ENCODE assay signal across 20 cellular contexts in the genomic region with DNA sequence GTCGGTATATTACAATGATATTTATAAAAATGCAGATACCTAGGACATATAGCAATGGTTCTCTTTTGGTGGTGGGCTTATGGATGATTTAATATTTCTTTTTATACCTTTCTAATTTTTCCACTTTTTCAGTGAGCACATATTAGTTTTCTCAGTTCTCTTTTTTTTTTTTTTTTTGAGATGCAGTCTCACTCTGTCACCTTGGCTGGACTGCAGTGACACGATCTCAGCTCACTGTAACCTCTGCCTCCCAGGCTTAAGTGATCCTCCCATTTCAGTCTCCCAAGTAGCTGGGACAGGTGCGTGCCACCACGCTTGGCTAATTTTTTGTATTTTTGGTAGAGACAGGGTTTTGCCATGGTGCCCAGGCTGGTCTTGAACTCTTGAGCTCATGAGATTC. TPM values are rescaled to one million over a fixed set of nuclear protein-coding genes. Genes with fewer than 3 reads are reported as not detected.
A peak's percentile ranks its signal among the peaks of the same experiment; 100 is the strongest.
DNase-seq lines count a peak whose midpoint lies in the region; ATAC-seq and TF ChIP-seq lines count a peak whose summit lies in the region.
"Had no signal": no experiment of that assay in that cellular context is flagged by ENCODE, and none has a peak within 500 bp of the region (broad histone marks: within the 10 kb centered on the region; RNA-seq: fewer than 3 reads in every experiment).

No MANE protein-coding gene starts in this region.

- intact Hi-C loops in heart right ventricle (cut with DNase I) (no loop called here), left cardiac atrium (cut with DNase I) (no loop called here), activated B cell treated with CpG ODN at 0.5 μM for 24 hours (cut with micrococcal nuclease) (no loop called here), upper lobe of right lung (cut with DNase I) (no loop called here)

- no peak overlapping the region for H4K8ac ChIP-seq in mesenchymal stem cell (ENCODE audit: low read length)

- H3K9ac ChIP-seq in mesenchymal stem cell (ENCODE audit: low read length) = peak overlapping the region; percentile 49

- H2AFZ ChIP-seq in mesenchymal stem cell (ENCODE audit: low read depth, low read length) = no peak overlapping the region

- no peaks in the 10 kb centered on the region for H3K9me3 Mint-ChIP-seq in activated B cell treated with CpG ODN at 0.5 μM for 24 hours
- peaks cover 2% of the 10 kb centered on the region for H3K9me3 Mint-ChIP-seq in type B pancreatic cell
- H3K9me3 Mint-ChIP-seq: mesothelial cell of epicardium had no signal

- no peaks in the 10 kb centered on the region for H3K79me1 ChIP-seq in mesenchymal stem cell (replicated peaks; ENCODE audit: low read length, poor library complexity, severe bottlenecking)

- CTCF ChIA-PET in activated B cell treated with CpG ODN at 0.5 μM for 24 hours (lab: Charles Lee) = interaction anchor here (1.5 to 6.1 kb wide), 2 partner anchors 10 to 25 kb away, joined by 9 to 38 read pairs; no protein-coding TSS in a partner anchor

- H3K27me3 Mint-ChIP-seq in activated B cell treated with CpG ODN at 0.5 μM for 24 hours = no peaks in the 10 kb centered on the region
- no peaks in the 10 kb centered on the region for H3K27me3 Mint-ChIP-seq in type B pancreatic cell

- H3K27ac ChIP-seq in heart right ventricle (peak overlapping the region in 9 of 10 donors; percentile 53 to 84 (median 77)), mesenchymal stem cell (ENCODE audit: low read length, poor library complexity, severe bottlenecking) (no peak overlapping the region), upper lobe of right lung (peak overlapping the region; percentile 28)
- H3K27ac ChIP-seq: SJCRH30 had no signal

- H3K4me1 Mint-ChIP-seq in activated B cell treated with CpG ODN at 0.5 μM for 24 hours = peaks cover 94% of the 10 kb centered on the region
- H3K4me1 Mint-ChIP-seq in type B pancreatic cell (ENCODE audit: unreplicated experiment) = peaks cover 39% of the 10 kb centered on the region

- H2BK15ac ChIP-seq in mesenchymal stem cell (ENCODE audit: low read depth, poor library complexity, severe bottlenecking) = no peak overlapping the region

- H4K91ac ChIP-seq in mesenchymal stem cell (ENCODE audit: low read length) = no peak overlapping the region

- H3K27me3 ChIP-seq in heart right ventricle (no peaks in the 10 kb centered on the region), mesenchymal stem cell (ENCODE audit: control insufficient read depth in 1 of 2, insufficient read depth in 1 of 2, low read length in 2 of 2) (no peaks in the 10 kb centered on the region), upper lobe of right lung (no peaks in the 10 kb centered on the region)
- H3K27me3 ChIP-seq: SJCRH30 had no signal

- no peak overlapping the region for H2BK5ac ChIP-seq in mesenchymal stem cell (ENCODE audit: low read depth, low read length, poor library complexity, severe bottlenecking)

- POLR2A ChIA-PET in activated B cell treated with CpG ODN at 0.5 μM for 24 hours (lab: Charles Lee) = interaction anchor here (0.6 to 12.5 kb wide), 8 partner anchors 8 to 1102 kb away, joined by 3 to 436 read pairs (median 6); a partner anchor contains a TSS

- TF ChIP-seq CTCF in heart right ventricle (IDR thresholded peaks at IDR 0.05) (no peak), activated B cell treated with CpG ODN at 0.5 μM for 24 hours (IDR thresholded peaks at IDR 0.05) (no peak), upper lobe of right lung (IDR thresholded peaks at IDR 0.05) (no peak), type B pancreatic cell (conservative IDR thresholded peaks at IDR 0.05) (no peak)

- H3K4me3 Mint-ChIP-seq in activated B cell treated with CpG ODN at 0.5 μM for 24 hours (peak overlapping the region; percentile 67), type B pancreatic cell (no peak overlapping the region)
- H3K4me3 Mint-ChIP-seq: mesothelial cell of epicardium had no signal

- no peak overlapping the region for H2BK12ac ChIP-seq in mesenchymal stem cell (ENCODE audit: low read length in 2 of 2)

- peaks cover 41 to 98% (median 80%) of the 10 kb centered on the region in 9 donors for H3K4me1 ChIP-seq in heart right ventricle
- H3K4me1 ChIP-seq in mesenchymal stem cell (ENCODE audit: control insufficient read depth, insufficient read depth, low read depth, low read length) = peaks cover 31% of the 10 kb centered on the region
- H3K4me1 ChIP-seq in upper lobe of right lung = peaks cover 70% of the 10 kb centered on the region

- H3K27ac Mint-ChIP-seq in activated B cell treated with CpG ODN at 0.5 μM for 24 hours (peak overlapping the region; percentile 93), type B pancreatic cell (no peak overlapping the region)
- H3K27ac Mint-ChIP-seq: mesothelial cell of epicardium had no signal

- H3K36me3 Mint-ChIP-seq in activated B cell treated with CpG ODN at 0.5 μM for 24 hours (ENCODE audit: low read depth) (peaks cover 34% of the 10 kb centered on the region), type B pancreatic cell (peaks cover 17% of the 10 kb centered on the region)

- peaks cover 0 to 13% (median 0%) of the 10 kb centered on the region in 9 donors for H3K36me3 ChIP-seq in heart right ventricle
- peaks cover 5 to 17% of the 10 kb centered on the region in 2 experiments for H3K36me3 ChIP-seq in mesenchymal stem cell (ENCODE audit: control insufficient read depth in 1 of 2, insufficient read depth in 2 of 2, low read depth in 1 of 2, low read length in 2 of 2)
- H3K36me3 ChIP-seq in upper lobe of right lung = no peaks in the 10 kb centered on the region
- H3K36me3 ChIP-seq: SJCRH30 had no signal

- H3K14ac ChIP-seq in mesenchymal stem cell (ENCODE audit: low read length in 2 of 2) = no peak overlapping the region

- H3K4ac ChIP-seq in mesenchymal stem cell (ENCODE audit: low read depth in 1 of 2, low read length in 2 of 2) = no peak overlapping the region

- H3K23ac ChIP-seq in mesenchymal stem cell (ENCODE audit: low read length in 2 of 2) = no peak overlapping the region

- H3K18ac ChIP-seq in mesenchymal stem cell (ENCODE audit: low read depth in 1 of 2, low read length in 2 of 2) = no peak overlapping the region

- no peak overlapping the region for H2BK120ac ChIP-seq in mesenchymal stem cell (ENCODE audit: low read depth, low read length)

- H3K9me3 ChIP-seq in heart right ventricle (no peaks in the 10 kb centered on the region), mesenchymal stem cell (ENCODE audit: control insufficient read depth, low read length) (no peaks in the 10 kb centered on the region), upper lobe of right lung (no peaks in the 10 kb centered on the region)
- H3K9me3 ChIP-seq: SJCRH30 had no signal

- H2AK5ac ChIP-seq in mesenchymal stem cell (ENCODE audit: low read length, severe bottlenecking) = no peak overlapping the region

- 86 to 88% methylated on average over 4 of the region's 4 CpGs for WGBS in heart right ventricle, 2 donors
- 95% methylated on average over 2 of the region's 4 CpGs for WGBS in mesenchymal stem cell

- ATAC-seq in heart right ventricle (no peak), left cardiac atrium (no peak), activated B cell treated with CpG ODN at 0.5 μM for 24 hours (ENCODE audit: low read depth) (peak; percentile 25), upper lobe of right lung (no peak), GM18867 (IDR thresholded peaks at IDR 0.05; ENCODE audit: unreplicated experiment) (no peak)

- DNase-seq in heart right ventricle (no peak), left cardiac atrium (no peak), activated B cell treated with CpG ODN at 0.5 μM for 24 hours (no peak), mesenchymal stem cell (no peak), upper lobe of right lung (no peak), CD1c-positive myeloid dendritic cell (ENCODE audit: extremely low spot score) (no peak), type B pancreatic cell (ENCODE audit: extremely low spot score, unreplicated experiment) (no peak)
- DNase-seq: activated CD4-positive, alpha-beta T cell treated with anti-CD3 and anti-CD28 coated beads, Interleukin-2, amount 50 U/mL, for 4 hours; activated gamma-delta T cell; head of caudate nucleus; islet precursor cell; NCI-H2227 treated with DMSO at 0.1 percent for 48 hours; NK-92 treated with Interleukin-12 subunit alpha and Interleukin-12 subunit beta, amount 100 ng/mL, for 24 hours; occipital lobe; SJCRH30 had no signal

- H3K4me3 ChIP-seq in heart right ventricle = no peak overlapping the region
- no peak overlapping the region for H3K4me3 ChIP-seq in mesenchymal stem cell (ENCODE audit: insufficient read depth in 1 of 2, low read depth in 1 of 2, low read length in 2 of 2)
- no peak overlapping the region for H3K4me3 ChIP-seq in upper lobe of right lung
- H3K4me3 ChIP-seq: coronary artery, SJCRH30 had no signal

- H3K4me2 ChIP-seq in mesenchymal stem cell (ENCODE audit: low read length, poor library complexity, severe bottlenecking) = no peak overlapping the region

RNA-seq across cellular contexts. Expression of a gene that starts 15.1 kb away (rescaled TPM):
- total RNA-seq in heart right ventricle (10 to 100 TPM in 9 of 10 donors, 1 to 10 TPM in 1; 6.7 to 24.1 (median 12.6) TPM), left cardiac atrium (10 to 100 TPM; 13.4 to 13.5 TPM), activated B cell treated with CpG ODN at 0.5 μM for 24 hours (81.2 and 88.6 TPM in 2 replicates), upper lobe of right lung (9.9 TPM), type B pancreatic cell (ENCODE audit: low replicate concordance) (10.4 and 11.2 TPM in 2 replicates)
- polyA plus RNA-seq in heart right ventricle = 10 to 100 TPM in 1 of 2 donors, 1 to 10 TPM in 1; 7.9 to 15.9 TPM
- 1.1 TPM for polyA plus RNA-seq in mesenchymal stem cell (2013, experiment 1 of 2)
- polyA plus RNA-seq in mesenchymal stem cell (2013, experiment 2 of 2) = 1.4 TPM

RNA-seq across cellular contexts. Expression of a gene that starts 39.8 kb away (rescaled TPM):
- total RNA-seq in heart right ventricle (under 1 TPM in 2 of 10 donors, not detected in 8; 0.13 to 0.16 TPM), left cardiac atrium (not detected), activated B cell treated with CpG ODN at 0.5 μM for 24 hours (0.27 and 0.39 TPM in 2 replicates), upper lobe of right lung (not detected), type B pancreatic cell (ENCODE audit: low replicate concordance) (not detected in 2 replicates)
- not detected for polyA plus RNA-seq in heart right ventricle
- polyA plus RNA-seq in mesenchymal stem cell (2013, experiment 1 of 2) = not detected
- polyA plus RNA-seq in mesenchymal stem cell (2013, experiment 2 of 2) = not detected
- total RNA-seq: astrocyte, epithelial cell of proximal tubule, mesothelial cell of epicardium, occipital lobe had no signal
